Comparison of ENCODE assay signal across 23 cellular contexts in genomic region chr2:103365071-103365470, GRCh38.
DNase-seq lines count a peak whose midpoint lies in the region; ATAC-seq, FAIRE-seq and TF ChIP-seq lines count a peak whose summit lies in the region.
"Had no signal": no experiment of that assay in that cellular context is flagged by ENCODE, and none has a peak within 500 bp of the region (broad histone marks: within the 10 kb centered on the region; RNA-seq: fewer than 3 reads in every experiment).

No MANE protein-coding gene starts in this region.

- H3K27ac ChIP-seq in A549 (no peak overlapping the region), SK-N-MC (no peak overlapping the region)
- H3K27ac ChIP-seq: 22Rv1; BLaER1 treated with 17β-estradiol and CSF1 and Interleukin-3, amounts not matched to agents 10 nM and 100 nM; GM23248 had no signal

- no peak for TF ChIP-seq CTCF in A549 (IDR thresholded peaks at IDR 0.05)

- no peak for FAIRE-seq in A549 (lab: Jason Lieb, UNC)
- FAIRE-seq: A204.1, GM12878, GM19239, H1 had no signal

- TF ChIP-seq POLR2A in A549 (IDR thresholded peaks at IDR 0.05; ENCODE audit: low read length) = no peak

- ATAC-seq in A549 = no peak
- no peak for ATAC-seq in left ventricle myocardium superior
- ATAC-seq: GM12878 had no signal

- WGBS in A549 (ENCODE audit: missing lambda C conversion rate) = 26% methylated on average over 4 of the region's 4 CpGs

- H3K36me3 ChIP-seq in SK-N-MC (ENCODE audit: insufficient read depth, low read length) = no peaks in the 10 kb centered on the region
- H3K36me3 ChIP-seq: BE2C; BLaER1 treated with 17β-estradiol and CSF1 and Interleukin-3, amounts not matched to agents 10 nM and 100 nM had no signal

- no peak for TF ChIP-seq EP300 in A549 (IDR thresholded peaks at IDR 0.05)

- no peak overlapping the region for H3K9ac ChIP-seq in SK-N-MC (ENCODE audit: insufficient read length)
- H3K9ac ChIP-seq: BLaER1 treated with 17β-estradiol and CSF1 and Interleukin-3, amounts not matched to agents 10 nM and 100 nM; GM23248 had no signal

- CTCF ChIA-PET in A549 (lab: Yijun Ruan, JAX) = no interaction called here

- DNase-seq in DMS 273 (lab: John Stamatoyannopoulos, UW; ENCODE audit: unreplicated experiment) (peak; percentile 37), DMS 273 treated with DMSO at 0.1 percent for 48 hours (lab: John Stamatoyannopoulos, UW) (no peak), A549 (ENCODE audit: low read depth in 1 of 2, low spot score in 1 of 2) (no peak), SK-N-MC (ENCODE audit: low read depth, low spot score) (no peak), left ventricle myocardium superior (no peak), cerebellar cortex (ENCODE audit: low spot score) (no peak)
- DNase-seq: ACHN; AML-193; BE2C; CD4-positive, alpha-beta T cell; CD8-positive, alpha-beta memory T cell; DMS79; EL; GDM1; GM23248; H7; HCEC 1CT had no signal

- POLR2A ChIA-PET in A549 (lab: Yijun Ruan, JAX) = no interaction called here

- no peak overlapping the region for H3K4me2 ChIP-seq in A549
- H3K4me2 ChIP-seq: BLaER1 treated with 17β-estradiol and CSF1 and Interleukin-3, amounts not matched to agents 10 nM and 100 nM had no signal

- intact Hi-C loops in left ventricle myocardium superior (cut with micrococcal nuclease) = no loop called here

- H3K9me3 ChIP-seq in A549 (no peaks in the 10 kb centered on the region), SK-N-MC (ENCODE audit: low read depth, low read length) (no peaks in the 10 kb centered on the region)
- H3K9me3 ChIP-seq: BE2C; BLaER1 treated with 17β-estradiol and CSF1 and Interleukin-3, amounts not matched to agents 10 nM and 100 nM had no signal

- no peak overlapping the region for H3K4me3 ChIP-seq in A549
- H3K4me3 ChIP-seq in SK-N-MC = peak overlapping the region; percentile 81; the same call in 1 of the 2 replicates
- H3K4me3 ChIP-seq: BLaER1 treated with 17β-estradiol and CSF1 and Interleukin-3, amounts not matched to agents 10 nM and 100 nM; GM12878; GM23248 had no signal

- no peak for TF ChIP-seq RAD21 in A549 (conservative IDR thresholded peaks at IDR 0.05 in 1 of 2, IDR thresholded peaks at IDR 0.05 in 1 of 2)

- no peaks in the 10 kb centered on the region for H3K4me1 ChIP-seq in A549
- H3K4me1 ChIP-seq: BE2C; BLaER1 treated with 17β-estradiol and CSF1 and Interleukin-3, amounts not matched to agents 10 nM and 100 nM had no signal

TF ChIP-seq in A549, 52 proteins besides CTCF, POLR2A, EP300 and RAD21:
- peak; percentile 33 for TF ChIP-seq MAFK (IDR thresholded peaks at IDR 0.05; ENCODE audit: partially characterized antibody)
- TF ChIP-seq RNF2 (IDR thresholded peaks at IDR 0.05; ENCODE audit: borderline replicate concordance, low read depth) = no peak
TF ChIP-seq in A549: peak in this region for 1.
